23 cellular contexts compared by ENCODE assay signal in the genomic region with DNA sequence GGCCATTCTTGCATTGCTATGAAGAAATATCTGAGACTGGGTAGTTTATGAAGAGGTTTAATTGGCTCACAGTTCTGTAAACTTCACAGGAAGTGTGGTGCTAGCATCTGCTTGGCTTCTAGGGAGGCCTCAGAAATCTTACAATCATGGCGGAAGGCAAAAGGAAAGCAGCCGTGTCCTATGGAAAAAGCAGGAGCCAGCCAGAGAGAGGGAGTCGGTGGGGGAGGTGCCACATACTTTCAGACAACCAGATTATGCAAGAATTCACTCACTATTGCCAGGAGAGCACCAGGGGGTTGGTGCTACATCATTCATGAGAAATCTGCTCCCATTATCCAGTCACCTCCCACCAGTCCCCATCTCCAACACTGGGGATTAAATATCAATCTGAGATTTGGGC.
A peak's percentile ranks its signal among the peaks of the same experiment; 100 is the strongest.
DNase-seq lines count a peak whose midpoint lies in the region; ATAC-seq and TF ChIP-seq lines count a peak whose summit lies in the region.
"Had no signal": no experiment of that assay in that cellular context is flagged by ENCODE, and none has a peak within 500 bp of the region (broad histone marks: within the 10 kb centered on the region; RNA-seq: fewer than 3 reads in every experiment).

No MANE protein-coding gene starts in this region.

- 77% methylated on average over 3 of the region's 3 CpGs for WGBS in suprapubic skin

- no peak for TF ChIP-seq EP300 in suprapubic skin (IDR thresholded peaks at IDR 0.05)

- H4K20me1 ChIP-seq in BLaER1 = no peaks in the 10 kb centered on the region

- H3K27ac ChIP-seq in BLaER1 (no peak overlapping the region), suprapubic skin (no peak overlapping the region)
- no peak overlapping the region for H3K27ac ChIP-seq in effector memory CD4-positive, alpha-beta T cell (ENCODE audit: insufficient read depth, low read length, poor library complexity, severe bottlenecking)
- H3K27ac ChIP-seq: epithelial cell of prostate, foreskin keratinocyte, uterus had no signal

- H3K4me1 ChIP-seq in BLaER1 = peaks cover 7% of the 10 kb centered on the region
- H3K4me1 ChIP-seq in effector memory CD4-positive, alpha-beta T cell (ENCODE audit: control insufficient read depth, insufficient read depth, low read length, poor library complexity, severe bottlenecking) = no peaks in the 10 kb centered on the region
- no peaks in the 10 kb centered on the region for H3K4me1 ChIP-seq in suprapubic skin
- H3K4me1 ChIP-seq: foreskin keratinocyte, uterus had no signal

- no peak overlapping the region for H3K9ac ChIP-seq in BLaER1

- DNase-seq in NCI-H226 (peak; percentile 1), fibroblast of gingiva (ENCODE audit: low read depth) (peak; percentile 2), left lobe of liver (ENCODE audit: low spot score) (no peak), suprapubic skin (ENCODE audit: low spot score in 2 of 2) (no peak)
- DNase-seq in effector memory CD4-positive, alpha-beta T cell = no peak
- DNase-seq: activated CD4-positive, alpha-beta T cell treated with anti-CD3 and anti-CD28 coated beads for 36 hours; activated gamma-delta T cell treated with Interleukin-2 at 50 U/mL for 16 hours; activated naive CD8-positive, alpha-beta T cell treated with anti-CD3 and anti-CD28 coated beads, Interleukin-2, amount 50 U/mL, for 24 hours; activated T-cell treated with anti-CD3 and anti-CD28 coated beads, Interleukin-2, amount 50 U/mL, for 1 hour; foreskin keratinocyte; GF-D8; naive thymus-derived CD8-positive, alpha-beta T cell; NCI-H1417 treated with DMSO at 0.1 percent for 48 hours; NCI-H2081; NCI-H345; NCI-H774; occipital lobe; uterus had no signal

- H3K36me3 ChIP-seq in BLaER1 = no peaks in the 10 kb centered on the region
- H3K36me3 ChIP-seq in effector memory CD4-positive, alpha-beta T cell (ENCODE audit: control insufficient read depth, insufficient read depth, low read length) = no peaks in the 10 kb centered on the region
- H3K36me3 ChIP-seq in suprapubic skin = no peaks in the 10 kb centered on the region
- H3K36me3 ChIP-seq: uterus had no signal

- no peak for TF ChIP-seq CTCF in suprapubic skin (IDR thresholded peaks at IDR 0.05)

- no peaks in the 10 kb centered on the region for H3K27me3 ChIP-seq in BLaER1
- no peaks in the 10 kb centered on the region for H3K27me3 ChIP-seq in effector memory CD4-positive, alpha-beta T cell (replicated peaks; ENCODE audit: control insufficient read depth, insufficient read depth, low read length, poor library complexity, severe bottlenecking)
- no peaks in the 10 kb centered on the region for H3K27me3 ChIP-seq in suprapubic skin
- H3K27me3 ChIP-seq: foreskin keratinocyte, uterus had no signal

- no peaks in the 10 kb centered on the region for H3K9me3 ChIP-seq in BLaER1
- no peaks in the 10 kb centered on the region for H3K9me3 ChIP-seq in effector memory CD4-positive, alpha-beta T cell (ENCODE audit: control insufficient read depth, low read length)
- H3K9me3 ChIP-seq in suprapubic skin = no peaks in the 10 kb centered on the region
- H3K9me3 ChIP-seq: uterus had no signal

- ATAC-seq in left lobe of liver = peak; percentile 49
- ATAC-seq in HG02870 (IDR thresholded peaks at IDR 0.05; ENCODE audit: unreplicated experiment) = no peak
- no peak for ATAC-seq in GM21576 (IDR thresholded peaks at IDR 0.05; ENCODE audit: unreplicated experiment)
- ATAC-seq: activated CD4-positive, alpha-beta T cell treated with anti-CD3 and anti-CD28 coated beads for 36 hours; activated naive CD8-positive, alpha-beta T cell treated with anti-CD3 and anti-CD28 coated beads, Interleukin-2, amount 50 U/mL, for 24 hours; foreskin keratinocyte; HCT116; naive thymus-derived CD8-positive, alpha-beta T cell had no signal

- TF ChIP-seq POLR2A in suprapubic skin (IDR thresholded peaks at IDR 0.05) = no peak

- peak overlapping the region; percentile 20; the same call in 1 of the 2 replicates for H3K4me2 ChIP-seq in BLaER1

- H3K4me3 ChIP-seq in BLaER1 (no peak overlapping the region), suprapubic skin (no peak overlapping the region)
- no peak overlapping the region for H3K4me3 ChIP-seq in effector memory CD4-positive, alpha-beta T cell (ENCODE audit: insufficient read depth, low read depth, low read length, poor library complexity, severe bottlenecking)
- H3K4me3 ChIP-seq: uterus had no signal

Comparison
In these comparisons a context has a peak if more than half of its experiments do, and no peak if none do; other contexts are left out.
1. DNase-seq: peak in NCI-H226 (single experiment) and fibroblast of gingiva (single experiment); none in left lobe of liver (single experiment), effector memory CD4-positive, alpha-beta T cell (0 of 3) and suprapubic skin (0 of 2).